9 cellular contexts compared by ENCODE assay signal in the genomic region with DNA sequence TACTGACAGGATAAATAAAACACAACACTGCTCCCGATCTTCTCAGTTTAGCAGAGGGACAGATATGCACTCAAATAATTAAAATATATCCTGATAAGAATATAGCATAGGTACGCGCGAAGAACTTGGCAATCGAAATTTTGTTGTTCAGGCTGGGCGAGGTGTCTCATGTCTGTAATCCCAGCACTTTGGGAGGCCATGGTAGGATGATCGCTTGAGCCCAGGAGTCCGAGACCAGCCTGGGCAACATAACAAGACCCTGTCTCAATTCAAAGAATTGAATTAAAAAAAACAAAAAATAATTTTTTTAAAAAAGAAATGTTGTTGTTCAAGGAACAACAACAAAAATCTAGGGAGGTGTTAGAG. TPM values are rescaled to one million over a fixed set of nuclear protein-coding genes. Genes with fewer than 3 reads are reported as not detected.
DNase-seq lines count a peak whose midpoint lies in the region; ATAC-seq, FAIRE-seq and TF ChIP-seq lines count a peak whose summit lies in the region.
"Had no signal": no experiment of that assay in that cellular context is flagged by ENCODE, and none has a peak within 500 bp of the region (broad histone marks: within the 10 kb centered on the region; RNA-seq: fewer than 3 reads in every experiment).

No MANE protein-coding gene starts in this region.

- no peak overlapping the region for H3K9ac ChIP-seq in DND-41 (ENCODE audit: low read depth, low read length)

- FAIRE-seq in pancreas (lab: Jason Lieb, UNC) = no peak
- no peak for FAIRE-seq in D721Med (lab: Jason Lieb, UNC)

- no peak overlapping the region for H3K4me2 ChIP-seq in DND-41 (ENCODE audit: insufficient read depth, low read length)

- H3K79me2 ChIP-seq in DND-41 (ENCODE audit: insufficient read depth, low read length) = peaks cover 29% of the 10 kb centered on the region

- H3K36me3 ChIP-seq in DND-41 (ENCODE audit: insufficient read depth, low read length) (peaks cover 51% of the 10 kb centered on the region), pancreas (peaks cover 6 to 32% (median 12%) of the 10 kb centered on the region in 3 donors)

- no peak overlapping the region for H2AFZ ChIP-seq in DND-41 (ENCODE audit: low read depth, low read length)

- peaks cover 61 to 83% of the 10 kb centered on the region in 2 donors for H3K4me1 Mint-ChIP-seq in effector memory CD8-positive, alpha-beta T cell (ENCODE audit: low read depth in 2 of 2)

- no peaks in the 10 kb centered on the region for H3K27me3 Mint-ChIP-seq in effector memory CD8-positive, alpha-beta T cell
- H3K27me3 Mint-ChIP-seq: type B pancreatic cell had no signal

- 88 to 90% methylated on average over 8 of the region's 8 CpGs for WGBS in pancreas, 2 donors

- intact Hi-C loops in pancreas (cut with DNase I) = no loop called here

- H3K27ac ChIP-seq in DND-41 (ENCODE audit: low read length) = peak overlapping the region; percentile 33
- H3K27ac ChIP-seq in pancreas = no peak overlapping the region
- H3K27ac ChIP-seq: ascending aorta had no signal

- H4K20me1 ChIP-seq in DND-41 (ENCODE audit: insufficient read depth, low read length) = peaks cover 33% of the 10 kb centered on the region

- H3K9me3 ChIP-seq in DND-41 (ENCODE audit: insufficient read depth, low read length, severe bottlenecking) = no peaks in the 10 kb centered on the region
- no peaks in the 10 kb centered on the region for H3K9me3 ChIP-seq in pancreas
- H3K9me3 ChIP-seq: ascending aorta had no signal

- peak overlapping the region; percentile 88 to 100 for H3K27ac Mint-ChIP-seq in effector memory CD8-positive, alpha-beta T cell
- H3K27ac Mint-ChIP-seq: type B pancreatic cell had no signal

- ATAC-seq in DND-41 (ENCODE audit: insufficient read depth, low read depth) = no peak
- no peak for ATAC-seq in effector memory CD8-positive, alpha-beta T cell (replicated peaks)
- ATAC-seq in pancreas = no peak

- H3K27me3 ChIP-seq in DND-41 (ENCODE audit: insufficient read depth, low read length, poor library complexity) (no peaks in the 10 kb centered on the region), pancreas (no peaks in the 10 kb centered on the region)
- H3K27me3 ChIP-seq: ascending aorta had no signal

- DNase-seq in DND-41 = no peak
- peak; percentile 7 for DNase-seq in NAMALWA (ENCODE audit: low spot score)
- DNase-seq in effector memory CD8-positive, alpha-beta T cell = no peak
- DNase-seq in NCI-H187 treated with DMSO at 0.1 percent for 48 hours (lab: John Stamatoyannopoulos, UW) = no peak
- DNase-seq in pancreas = no peak
- no peak for DNase-seq in D721Med (ENCODE audit: insufficient read length, low spot score)

- H3K4me3 ChIP-seq in DND-41 (ENCODE audit: low read depth in 1 of 2, low read length in 2 of 2) = no peak overlapping the region
- no peak overlapping the region for H3K4me3 ChIP-seq in pancreas
- H3K4me3 ChIP-seq: ascending aorta had no signal

- H3K4me1 ChIP-seq in DND-41 (ENCODE audit: insufficient read depth, low read length) = peaks cover 32% of the 10 kb centered on the region
- peaks cover 0 to 7% (median 0%) of the 10 kb centered on the region in 3 donors for H3K4me1 ChIP-seq in pancreas

- no peaks in the 10 kb centered on the region for H3K9me3 Mint-ChIP-seq in effector memory CD8-positive, alpha-beta T cell
- H3K9me3 Mint-ChIP-seq: type B pancreatic cell had no signal

- peak overlapping the region; percentile 100 for H3K4me3 Mint-ChIP-seq in effector memory CD8-positive, alpha-beta T cell
- H3K4me3 Mint-ChIP-seq: type B pancreatic cell had no signal

- no peak for TF ChIP-seq CTCF in DND-41 (IDR thresholded peaks at IDR 0.05; ENCODE audit: borderline replicate concordance, extremely low read depth, low read length, poor library complexity, severe bottlenecking)
- TF ChIP-seq CTCF in pancreas (IDR thresholded peaks at IDR 0.05) = no peak
- TF ChIP-seq CTCF in D721Med (IDR thresholded peaks at IDR 0.05; ENCODE audit: insufficient read depth, missing control alignments) = no peak

- peaks cover 82% of the 10 kb centered on the region for H3K36me3 Mint-ChIP-seq in effector memory CD8-positive, alpha-beta T cell (ENCODE audit: insufficient read depth)

RNA-seq across cellular contexts. Expression of a gene that starts 7.6 kb away (rescaled TPM):
- total RNA-seq in pancreas = 1,000 to 10,000 TPM in 2 of 6 donors, 100 to 1,000 TPM in 4; 209 to 1,305 (median 374) TPM
- 1,000 to 10,000 TPM in 1 of 2 donors, 100 to 1,000 TPM in 1; 443 to 1,072 TPM for polyA plus RNA-seq in pancreas

RNA-seq across cellular contexts. Expression of a gene that starts 7.8 kb away (rescaled TPM):
- under 1 TPM; 0.24 to 0.93 (median 0.45) TPM for total RNA-seq in pancreas
- 1 to 10 TPM in 1 of 2 donors, under 1 TPM in 1; 0.80 to 1.6 TPM for polyA plus RNA-seq in pancreas
- total RNA-seq: ascending aorta, lung microvascular endothelial cell had no signal

RNA-seq across cellular contexts. Expression of a gene that starts 17.4 kb away (rescaled TPM):
- 10 to 100 TPM in 1 of 6 donors, 1 to 10 TPM in 5; 2.4 to 15.8 (median 4.5) TPM for total RNA-seq in pancreas
- polyA plus RNA-seq in pancreas = 1 to 10 TPM; 4.3 to 5.7 TPM

RNA-seq across cellular contexts. Expression of a gene that starts 55.4 kb away (rescaled TPM):
- 10 to 100 TPM; 28.5 to 61.1 (median 38.0) TPM for total RNA-seq in pancreas
- 10 to 100 TPM; 21.6 to 31.1 TPM for polyA plus RNA-seq in pancreas
